Comparison of ENCODE assay signal across 10 cellular contexts in the genomic region with DNA sequence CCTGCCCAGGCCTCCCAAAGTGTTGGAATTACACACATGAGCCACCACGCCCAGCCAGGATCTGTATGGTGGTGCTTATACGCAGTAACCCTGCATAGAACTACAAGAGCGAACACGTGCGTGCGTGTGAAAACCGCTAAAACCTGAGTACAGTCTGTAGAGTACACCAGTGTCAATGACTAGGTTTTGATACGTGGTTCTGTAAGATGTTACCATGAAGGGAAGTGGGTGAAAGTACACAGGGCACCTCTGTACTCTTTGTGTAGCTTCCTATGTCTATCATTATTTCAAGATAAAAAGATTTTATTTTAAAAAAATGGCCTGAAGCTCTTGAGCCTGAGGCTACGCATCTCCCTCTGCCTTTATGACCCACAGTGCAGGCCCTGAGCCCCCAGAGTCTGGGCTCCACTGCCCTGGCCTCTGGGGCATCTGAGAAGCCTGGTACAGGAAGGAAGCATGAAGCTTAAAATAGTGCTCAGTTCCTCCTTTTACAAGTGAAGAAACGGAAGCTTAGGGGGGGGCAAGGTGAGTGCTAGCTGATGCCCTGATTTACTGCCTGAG. TPM values are rescaled to one million over a fixed set of nuclear protein-coding genes. Genes with fewer than 3 reads are reported as not detected.
DNase-seq lines count a peak whose midpoint lies in the region; ATAC-seq and TF ChIP-seq lines count a peak whose summit lies in the region.
"Had no signal": no experiment of that assay in that cellular context is flagged by ENCODE, and none has a peak within 500 bp of the region (broad histone marks: within the 10 kb centered on the region; RNA-seq: fewer than 3 reads in every experiment).

No MANE protein-coding gene starts in this region.

- H3K4me1 ChIP-seq in mucosa of descending colon (ENCODE audit: low read depth): no peaks in the 10 kb centered on the region
- H3K4me1 ChIP-seq: parathyroid adenoma had no signal

- H3K36me3 ChIP-seq in mucosa of descending colon (ENCODE audit: low read depth): no peaks in the 10 kb centered on the region

- no peak for TF ChIP-seq POLR2A in NB4 (IDR thresholded peaks at IDR 0.05; ENCODE audit: extremely low read depth, insufficient read length)

- TF ChIP-seq CTCF in NB4 (IDR thresholded peaks at IDR 0.05; ENCODE audit: low read depth, low read length): no peak
- TF ChIP-seq CTCF in mucosa of descending colon (IDR thresholded peaks at IDR 0.05): no peak

- H3K4me3 ChIP-seq in NB4 (ENCODE audit: low read depth, low read length) (no peak overlapping the region), mucosa of descending colon (no peak overlapping the region)

- intact Hi-C loops in mucosa of descending colon (cut with DNase I, micrococcal nuclease): no loop called here

- DNase-seq in NB4 (ENCODE audit: low read depth) (peak; percentile 54), mucosa of descending colon (peak in 2 of 3 donors; percentile 37 to 59), NCI-H1105 (lab: John Stamatoyannopoulos, UW) (no peak), NCI-H2227 (lab: John Stamatoyannopoulos, UW; ENCODE audit: unreplicated experiment) (no peak), NCI-H2081 (lab: John Stamatoyannopoulos, UW) (no peak), T1000 (lab: John Stamatoyannopoulos, UW) (no peak)

- H3K9me3 ChIP-seq in mucosa of descending colon: no peaks in the 10 kb centered on the region

- ATAC-seq in GM18867 (IDR thresholded peaks at IDR 0.05; ENCODE audit: unreplicated experiment): peak; percentile 91
- ATAC-seq in HG02623 (IDR thresholded peaks at IDR 0.05; ENCODE audit: unreplicated experiment): peak; percentile 85
- peak; percentile 76 for ATAC-seq in mucosa of descending colon

RNA-seq across cellular contexts. Expression of a gene that starts 21.6 kb away (rescaled TPM):
- 1 to 10 TPM; 1.2 to 2.8 (median 1.6) TPM for total RNA-seq in mucosa of descending colon
- total RNA-seq: LHCN-M2 had no signal

Comparison
In these comparisons a context has a peak if more than half of its experiments do, and no peak if none do; other contexts are left out.
1. DNase-seq: peak in NB4 (single experiment) and mucosa of descending colon (2 of 3); none in NCI-H1105 (single experiment), NCI-H2227 (single experiment), NCI-H2081 (0 of 2) and T1000 (single experiment).
2. Peak in every context shown above with its lines, with median percentiles within 50 percentile points of each other: ATAC-seq.